8 cellular contexts compared by ENCODE assay signal in genomic region chr1:184743062-184743756, GRCh38. TPM values are rescaled to one million over a fixed set of nuclear protein-coding genes. Genes with fewer than 3 reads are reported as not detected.
DNase-seq lines count a peak whose midpoint lies in the region; ATAC-seq lines count a peak whose summit lies in the region.

No MANE protein-coding gene starts in this region.

- ATAC-seq in GM18499 (IDR thresholded peaks at IDR 0.05; ENCODE audit: insufficient read depth, unreplicated experiment) (peak; percentile 60), GM21528 (IDR thresholded peaks at IDR 0.05; ENCODE audit: low FRiP score, unreplicated experiment) (peak; percentile 62), HG03280 (IDR thresholded peaks at IDR 0.05; ENCODE audit: unreplicated experiment) (no peak)

- H3K4me3 ChIP-seq in Jurkat, Clone E6-1 (ENCODE audit: low read length): peak overlapping the region; percentile 26

- DNase-seq in Jurkat, Clone E6-1 (ENCODE audit: low read depth, low spot score): peak; percentile 87
- DNase-seq in dermis blood vessel endothelial cell (peak; percentile 12), COR-L47 (lab: John Stamatoyannopoulos, UW) (no peak), NCI-H146 (lab: John Stamatoyannopoulos, UW) (no peak), inferior parietal cortex (ENCODE audit: extremely low spot score) (no peak)

RNA-seq across cellular contexts. Expression of gene EDEM3, which starts 11.4 kb away (rescaled TPM):
- 12.2 TPM for polyA plus RNA-seq in Jurkat, Clone E6-1 (2012; ENCODE audit: insufficient read depth, insufficient read length)
- 88.3 and 99.5 TPM in 2 replicates for total RNA-seq in dermis blood vessel endothelial cell

Comparison
In these comparisons a context has a peak if more than half of its experiments do, and no peak if none do; other contexts are left out.
1. DNase-seq: peak in Jurkat, Clone E6-1 (single experiment) and dermis blood vessel endothelial cell (single experiment); none in COR-L47 (single experiment), NCI-H146 (single experiment) and inferior parietal cortex (single experiment).